ENCODE assay signal across 23 cellular contexts in genomic region chr15:71768184-71768583, GRCh38. TPM values are rescaled to one million over a fixed set of nuclear protein-coding genes. Genes with fewer than 3 reads are reported as not detected.
DNase-seq lines count a peak whose midpoint lies in the region; ATAC-seq, FAIRE-seq and TF ChIP-seq lines count a peak whose summit lies in the region.
"Had no signal": no experiment of that assay in that cellular context is flagged by ENCODE, and none has a peak within 500 bp of the region (broad histone marks: within the 10 kb centered on the region; RNA-seq: fewer than 3 reads in every experiment).

No MANE protein-coding gene starts in this region.

- no peaks in the 10 kb centered on the region for H3K79me2 ChIP-seq in HepG2 (ENCODE audit: insufficient read depth, low read length)

- H3K9me3 Mint-ChIP-seq in CD4-positive, alpha-beta T cell: no peaks in the 10 kb centered on the region
- H3K9me3 Mint-ChIP-seq: CD8-positive, alpha-beta T cell had no signal

- DNase-seq in HepG2 (ENCODE audit: low spot score) (no peak), right lobe of liver (no peak), Panc1 (ENCODE audit: low read depth, low spot score) (no peak), inferior parietal cortex (ENCODE audit: extremely low spot score) (no peak)
- no peak for DNase-seq in CD4-positive, alpha-beta T cell
- DNase-seq: ACHN; BE2C; C1 segment of cervical spinal cord; Caco-2; Calu3; CD4-positive, CD25-positive, alpha-beta regulatory T cell; CD8-positive, alpha-beta T cell; DMS79 treated with DMSO at 0.1 percent for 48 hours; GF-D8 had no signal

- 64% methylated on average over 5 of the region's 5 CpGs for WGBS in HepG2 (ENCODE audit: low lambda C conversion rate)
- WGBS in right lobe of liver (ENCODE audit: insufficient coverage, low coverage, low lambda C conversion rate, missing lambda C conversion rate): 89% methylated on average over 5 of the region's 5 CpGs

- no peak overlapping the region for H2AFZ ChIP-seq in HepG2 (ENCODE audit: low read length)

- H3K36me3 Mint-ChIP-seq in CD4-positive, alpha-beta T cell (ENCODE audit: low read depth): no peaks in the 10 kb centered on the region
- H3K36me3 Mint-ChIP-seq: CD14-positive monocyte; CD4-positive, CD25-positive, alpha-beta regulatory T cell; CD8-positive, alpha-beta T cell had no signal

- no peak overlapping the region for H3K4me3 Mint-ChIP-seq in CD4-positive, alpha-beta T cell
- H3K4me3 Mint-ChIP-seq: CD14-positive monocyte; CD4-positive, CD25-positive, alpha-beta regulatory T cell; CD8-positive, alpha-beta T cell had no signal

- in situ Hi-C loops in HepG2 (cut with HindIII; ENCODE audit: extremely low pct_ligation_motif_present, low pct_unique_long_range_greater_than_20kb) (no loop called here), Panc1 (cut with HindIII; ENCODE audit: low pct_unique_long_range_greater_than_20kb, low sequenced_read_pairs) (no loop called here)

- CTCF ChIA-PET in HepG2 (lab: Yijun Ruan, JAX; ENCODE audit: low intra/inter-chr PET ratio, low total read pairs): no interaction called here
- CTCF ChIA-PET in Panc1 (lab: Charles Lee): no interaction called here
- CTCF ChIA-PET in CD4-positive, alpha-beta T cell (lab: Charles Lee): no interaction called here

- BruUV-seq in HepG2 (replicated peaks; lab: Mats Ljungman, UMichigan): no TSS peak
- TSS peak; percentile 49 for BruUV-seq in Panc1 (replicated peaks; lab: Mats Ljungman, UMichigan)

- H3K36me3 ChIP-seq in HepG2 (replicated peaks in 1 of 2; ENCODE audit: control insufficient read depth in 1 of 2, insufficient read depth in 2 of 2, low read length in 2 of 2) (no peaks in the 10 kb centered on the region), right lobe of liver (no peaks in the 10 kb centered on the region), Panc1 (ENCODE audit: control insufficient read depth, insufficient read depth, low read length) (no peaks in the 10 kb centered on the region)
- H3K36me3 ChIP-seq: BE2C, BLaER1 had no signal

- TF ChIP-seq POLR2A in HepG2 (IDR thresholded peaks at IDR 0.05; ENCODE audit: insufficient read depth in 1 of 2, low read depth in 2 of 2, low read length in 2 of 2) (no peak), right lobe of liver (IDR thresholded peaks at IDR 0.05) (no peak)

- peaks cover 30% of the 10 kb centered on the region for H3K27me3 Mint-ChIP-seq in CD4-positive, alpha-beta T cell

- TF ChIP-seq CTCF in HepG2 (CRISPR knock-in tag; IDR thresholded peaks at IDR 0.05) (no peak), right lobe of liver (IDR thresholded peaks at IDR 0.05) (no peak), Panc1 (IDR thresholded peaks at IDR 0.05) (no peak)
- TF ChIP-seq CTCF in CD4-positive, alpha-beta T cell (IDR thresholded peaks at IDR 0.05): no peak

- no peaks in the 10 kb centered on the region for H3K27me3 ChIP-seq in HepG2 (ENCODE audit: control insufficient read depth in 1 of 2, insufficient read depth in 2 of 2, low read length in 2 of 2)
- no peaks in the 10 kb centered on the region for H3K27me3 ChIP-seq in right lobe of liver
- no peaks in the 10 kb centered on the region for H3K27me3 ChIP-seq in Panc1 (ENCODE audit: control insufficient read depth, insufficient read depth, low read length)
- no peaks in the 10 kb centered on the region for H3K27me3 ChIP-seq in CD4-positive, alpha-beta T cell (ENCODE audit: control insufficient read depth, insufficient read depth, low read length)
- H3K27me3 ChIP-seq: BE2C, BLaER1 had no signal

- POLR2A ChIA-PET in HepG2 (lab: Yijun Ruan, JAX): no interaction called here
- POLR2A ChIA-PET in Panc1 (lab: Charles Lee): no interaction called here
- POLR2A ChIA-PET in CD4-positive, alpha-beta T cell (lab: Charles Lee): no interaction called here

- intact Hi-C loops in HepG2 (cut with micrococcal nuclease; ENCODE audit: unreplicated experiment): no loop called here
- intact Hi-C loops in right lobe of liver (cut with DNase I): no loop called here
- intact Hi-C loops in Panc1 (cut with micrococcal nuclease; ENCODE audit: unreplicated experiment): no loop called here
- intact Hi-C loops in CD4-positive, alpha-beta T cell (cut with DNase I, micrococcal nuclease): no loop called here

- no peak overlapping the region for H3K4me2 ChIP-seq in HepG2 (ENCODE audit: low read depth, low read length)
- H3K4me2 ChIP-seq: BLaER1 had no signal

- no peak overlapping the region for H3K4me3 ChIP-seq in HepG2 (replicated peaks in 1 of 3; ENCODE audit: insufficient read depth in 1 of 3, low read depth in 2 of 3, low read length in 3 of 3)
- H3K4me3 ChIP-seq in right lobe of liver: no peak overlapping the region
- H3K4me3 ChIP-seq in Panc1 (ENCODE audit: low read depth in 2 of 2, low read length in 2 of 2): no peak overlapping the region
- H3K4me3 ChIP-seq: BLaER1 had no signal

- H4K20me1 ChIP-seq in HepG2 (ENCODE audit: insufficient read depth, low read length): no peaks in the 10 kb centered on the region
- H4K20me1 ChIP-seq: BLaER1 had no signal

- no peak for FAIRE-seq in HepG2 (lab: Jason Lieb, UNC)
- FAIRE-seq: D721Med, G401.6, GM12891, GM19239 had no signal

- H3K4me1 ChIP-seq in HepG2 (ENCODE audit: insufficient read depth, low read length) (no peaks in the 10 kb centered on the region), right lobe of liver (no peaks in the 10 kb centered on the region), Panc1 (ENCODE audit: control insufficient read depth, insufficient read depth, low read length) (no peaks in the 10 kb centered on the region)
- H3K4me1 ChIP-seq: BE2C, BLaER1, Caco-2 had no signal

- no peaks in the 10 kb centered on the region for H3K9me3 ChIP-seq in HepG2 (ENCODE audit: low read length)
- H3K9me3 ChIP-seq in right lobe of liver: no peaks in the 10 kb centered on the region
- H3K9me3 ChIP-seq in Panc1 (ENCODE audit: control insufficient read depth, insufficient read depth, low read depth, low read length): no peaks in the 10 kb centered on the region
- no peaks in the 10 kb centered on the region for H3K9me3 ChIP-seq in CD4-positive, alpha-beta T cell (ENCODE audit: control insufficient read depth, low read length)
- H3K9me3 ChIP-seq: BE2C, BLaER1, Caco-2 had no signal

- TF ChIP-seq EP300 in HepG2 (IDR thresholded peaks at IDR 0.05; ENCODE audit: low read depth in 2 of 2, low read length in 2 of 2) (no peak), HepG2 (CRISPR knock-in tag; IDR thresholded peaks at IDR 0.05; ENCODE audit: borderline replicate concordance) (no peak)

- ATAC-seq in HepG2: no peak
- ATAC-seq in right lobe of liver: no peak
- no peak for ATAC-seq in Panc1
- no peak for ATAC-seq in CD4-positive, alpha-beta T cell (ENCODE audit: poor library complexity)
- ATAC-seq: CD8-positive, alpha-beta T cell had no signal

- TF ChIP-seq RAD21 in HepG2 (CRISPR knock-in tag; IDR thresholded peaks at IDR 0.05): no peak

- no peak overlapping the region for H3K9ac ChIP-seq in HepG2 (ENCODE audit: insufficient read depth, low read depth, low read length)
- H3K9ac ChIP-seq: BLaER1 had no signal

- no peak overlapping the region for H3K27ac Mint-ChIP-seq in CD4-positive, alpha-beta T cell
- H3K27ac Mint-ChIP-seq: CD14-positive monocyte; CD4-positive, CD25-positive, alpha-beta regulatory T cell; CD8-positive, alpha-beta T cell had no signal

- no peak overlapping the region for H3K27ac ChIP-seq in HepG2 (ENCODE audit: extremely low read length, insufficient read depth, low read length)
- no peak overlapping the region for H3K27ac ChIP-seq in right lobe of liver
- no peak overlapping the region for H3K27ac ChIP-seq in Panc1 (ENCODE audit: low read length)
- H3K27ac ChIP-seq in CD4-positive, alpha-beta T cell (ENCODE audit: low read depth, low read length): no peak overlapping the region
- H3K27ac ChIP-seq: 22Rv1, BLaER1 had no signal

- H3K4me1 Mint-ChIP-seq in CD4-positive, alpha-beta T cell (ENCODE audit: low read depth): no peaks in the 10 kb centered on the region
- H3K4me1 Mint-ChIP-seq: CD14-positive monocyte; CD4-positive, CD25-positive, alpha-beta regulatory T cell had no signal

TF ChIP-seq in HepG2, 621 proteins besides CTCF, POLR2A, EP300 and RAD21 (continues in another document):
- TF ChIP-seq MAFK (conservative IDR thresholded peaks at IDR 0.05 in 1 of 2, IDR thresholded peaks at IDR 0.05 in 1 of 2; ENCODE audit: low read length in 2 of 2) (peak; percentile 58 to 71), MAFF (IDR thresholded peaks at IDR 0.05; ENCODE audit: low read depth, low read length) (peak; percentile 52)

RNA-seq across cellular contexts. Expression of gene NR2E3, which starts 42.2 kb away (rescaled TPM):
- total RNA-seq in HepG2 (2016; rRNA removed; fragmentation: Illumina TruSeq; extraction: Trizol): not detected in 2 replicates
- total RNA-seq in HepG2 (2016; cell fraction: cytosol; rRNA removed; fragmentation: Illumina TruSeq; extraction: Trizol; ENCODE audit: low read depth): not detected in 2 replicates
- not detected in 2 replicates for total RNA-seq in HepG2 (2016; cell fraction: insoluble cytoplasmic fraction; rRNA removed; fragmentation: Illumina TruSeq; extraction: Trizol)
- not detected in 2 replicates for total RNA-seq in HepG2 (2016; cell fraction: membrane; rRNA removed; fragmentation: Illumina TruSeq; extraction: Trizol)
- total RNA-seq in HepG2 (2016; cell fraction: nucleus; rRNA removed; fragmentation: Illumina TruSeq; extraction: Trizol): not detected in 2 replicates
- not detected in 2 replicates for polyA plus RNA-seq in HepG2 (2011; rRNA removed)
- polyA plus RNA-seq in HepG2 (2011; cell fraction: cytosol; rRNA removed): not detected in 2 replicates
- not detected in 2 replicates for polyA plus RNA-seq in HepG2 (2011; cell fraction: nucleus; rRNA removed)
- not detected in 2 replicates for polyA plus RNA-seq in HepG2 (2012)
- not detected in 2 replicates for polyA plus RNA-seq in HepG2 (2016; cell fraction: cytosol; fragmentation: Illumina TruSeq; extraction: Trizol; ENCODE audit: low read depth)
- polyA plus RNA-seq in HepG2 (2016; cell fraction: insoluble cytoplasmic fraction; fragmentation: Illumina TruSeq; extraction: Trizol; ENCODE audit: low read depth): not detected in 2 replicates
- polyA plus RNA-seq in HepG2 (2016; cell fraction: membrane; fragmentation: Illumina TruSeq; extraction: Trizol; ENCODE audit: low read depth): not detected in 2 replicates
- not detected in 2 replicates for polyA plus RNA-seq in HepG2 (2016; cell fraction: nucleus; fragmentation: Illumina TruSeq; extraction: Trizol; ENCODE audit: insufficient read depth, low read depth)
- polyA minus RNA-seq in HepG2 (2011; rRNA and poly(A)+ RNA removed; ENCODE audit: low replicate concordance): 0.35 TPM in 1 of 2 replicates, not detected in the other
- polyA minus RNA-seq in HepG2 (2011; cell fraction: cytosol; rRNA and poly(A)+ RNA removed): not detected in 2 replicates
- polyA minus RNA-seq in HepG2 (2011; cell fraction: nucleus; rRNA and poly(A)+ RNA removed): not detected in 2 replicates
- total RNA-seq in right lobe of liver: under 1 TPM in 2 of 6 experiments, not detected in 4; 0.11 to 0.51 TPM
- 0.98 TPM for total RNA-seq in Panc1 (2021; ENCODE audit: unreplicated experiment)
- polyA plus RNA-seq in Panc1 (2012; ENCODE audit: insufficient read length): 0.27 TPM
- total RNA-seq in CD4-positive, alpha-beta T cell: not detected
- total RNA-seq: A172; A673; Caco-2; CD4-positive, CD25-positive, alpha-beta regulatory T cell; CD8-positive, alpha-beta T cell had no signal
- polyA plus RNA-seq: CD14-positive monocyte had no signal
